1 cellular context compared by ENCODE assay signal in the genomic region with DNA sequence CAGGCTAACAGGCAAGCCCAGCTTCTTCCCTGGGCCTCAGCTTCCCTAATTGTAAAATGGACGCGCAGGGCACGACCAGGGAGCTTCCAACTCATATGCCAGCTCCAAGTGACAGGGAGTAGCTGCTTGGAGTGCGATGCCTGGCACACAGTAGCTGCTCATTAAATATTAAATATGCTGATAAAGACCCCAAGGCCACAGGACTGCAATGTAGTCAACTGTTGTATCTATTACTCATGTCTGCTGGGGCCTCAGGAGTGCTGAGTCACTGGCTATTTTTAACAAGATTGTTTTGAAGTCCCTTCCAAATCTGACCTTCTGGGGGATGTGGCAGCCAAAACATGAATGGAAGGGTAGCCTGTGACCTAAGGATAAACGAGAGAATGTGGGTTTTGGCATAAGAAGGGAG.
TF ChIP-seq lines count a peak whose summit lies in the region.

No MANE protein-coding gene starts in this region.

TF ChIP-seq in WTC11, 78 proteins besides CTCF, POLR2A, EP300 and RAD21 (continued from another document):
- TF ChIP-seq, protein P1, sequence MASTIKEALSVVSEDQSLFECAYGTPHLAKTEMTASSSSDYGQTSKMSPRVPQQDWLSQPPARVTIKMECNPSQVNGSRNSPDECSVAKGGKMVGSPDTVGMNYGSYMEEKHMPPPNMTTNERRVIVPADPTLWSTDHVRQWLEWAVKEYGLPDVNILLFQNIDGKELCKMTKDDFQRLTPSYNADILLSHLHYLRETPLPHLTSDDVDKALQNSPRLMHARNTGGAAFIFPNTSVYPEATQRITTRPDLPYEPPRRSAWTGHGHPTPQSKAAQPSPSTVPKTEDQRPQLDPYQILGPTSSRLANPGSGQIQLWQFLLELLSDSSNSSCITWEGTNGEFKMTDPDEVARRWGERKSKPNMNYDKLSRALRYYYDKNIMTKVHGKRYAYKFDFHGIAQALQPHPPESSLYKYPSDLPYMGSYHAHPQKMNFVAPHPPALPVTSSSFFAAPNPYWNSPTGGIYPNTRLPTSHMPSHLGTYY (CRISPR knock-in tag; IDR thresholded peaks at IDR 0.05), result no peak
- TF ChIP-seq ZNF263 (CRISPR knock-in tag; IDR thresholded peaks at IDR 0.05; ENCODE audit: low read depth), result no peak
- no peak for TF ChIP-seq MYBL2 (CRISPR knock-in tag; IDR thresholded peaks at IDR 0.05)
- no peak for TF ChIP-seq NR1H2 (CRISPR knock-in tag; IDR thresholded peaks at IDR 0.05)
- TF ChIP-seq, protein P2, sequence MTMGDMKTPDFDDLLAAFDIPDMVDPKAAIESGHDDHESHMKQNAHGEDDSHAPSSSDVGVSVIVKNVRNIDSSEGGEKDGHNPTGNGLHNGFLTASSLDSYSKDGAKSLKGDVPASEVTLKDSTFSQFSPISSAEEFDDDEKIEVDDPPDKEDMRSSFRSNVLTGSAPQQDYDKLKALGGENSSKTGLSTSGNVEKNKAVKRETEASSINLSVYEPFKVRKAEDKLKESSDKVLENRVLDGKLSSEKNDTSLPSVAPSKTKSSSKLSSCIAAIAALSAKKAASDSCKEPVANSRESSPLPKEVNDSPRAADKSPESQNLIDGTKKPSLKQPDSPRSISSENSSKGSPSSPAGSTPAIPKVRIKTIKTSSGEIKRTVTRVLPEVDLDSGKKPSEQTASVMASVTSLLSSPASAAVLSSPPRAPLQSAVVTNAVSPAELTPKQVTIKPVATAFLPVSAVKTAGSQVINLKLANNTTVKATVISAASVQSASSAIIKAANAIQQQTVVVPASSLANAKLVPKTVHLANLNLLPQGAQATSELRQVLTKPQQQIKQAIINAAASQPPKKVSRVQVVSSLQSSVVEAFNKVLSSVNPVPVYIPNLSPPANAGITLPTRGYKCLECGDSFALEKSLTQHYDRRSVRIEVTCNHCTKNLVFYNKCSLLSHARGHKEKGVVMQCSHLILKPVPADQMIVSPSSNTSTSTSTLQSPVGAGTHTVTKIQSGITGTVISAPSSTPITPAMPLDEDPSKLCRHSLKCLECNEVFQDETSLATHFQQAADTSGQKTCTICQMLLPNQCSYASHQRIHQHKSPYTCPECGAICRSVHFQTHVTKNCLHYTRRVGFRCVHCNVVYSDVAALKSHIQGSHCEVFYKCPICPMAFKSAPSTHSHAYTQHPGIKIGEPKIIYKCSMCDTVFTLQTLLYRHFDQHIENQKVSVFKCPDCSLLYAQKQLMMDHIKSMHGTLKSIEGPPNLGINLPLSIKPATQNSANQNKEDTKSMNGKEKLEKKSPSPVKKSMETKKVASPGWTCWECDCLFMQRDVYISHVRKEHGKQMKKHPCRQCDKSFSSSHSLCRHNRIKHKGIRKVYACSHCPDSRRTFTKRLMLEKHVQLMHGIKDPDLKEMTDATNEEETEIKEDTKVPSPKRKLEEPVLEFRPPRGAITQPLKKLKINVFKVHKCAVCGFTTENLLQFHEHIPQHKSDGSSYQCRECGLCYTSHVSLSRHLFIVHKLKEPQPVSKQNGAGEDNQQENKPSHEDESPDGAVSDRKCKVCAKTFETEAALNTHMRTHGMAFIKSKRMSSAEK (CRISPR knock-in tag; IDR thresholded peaks at IDR 0.05; ENCODE audit: borderline replicate concordance), result no peak
- TF ChIP-seq, protein P3, sequence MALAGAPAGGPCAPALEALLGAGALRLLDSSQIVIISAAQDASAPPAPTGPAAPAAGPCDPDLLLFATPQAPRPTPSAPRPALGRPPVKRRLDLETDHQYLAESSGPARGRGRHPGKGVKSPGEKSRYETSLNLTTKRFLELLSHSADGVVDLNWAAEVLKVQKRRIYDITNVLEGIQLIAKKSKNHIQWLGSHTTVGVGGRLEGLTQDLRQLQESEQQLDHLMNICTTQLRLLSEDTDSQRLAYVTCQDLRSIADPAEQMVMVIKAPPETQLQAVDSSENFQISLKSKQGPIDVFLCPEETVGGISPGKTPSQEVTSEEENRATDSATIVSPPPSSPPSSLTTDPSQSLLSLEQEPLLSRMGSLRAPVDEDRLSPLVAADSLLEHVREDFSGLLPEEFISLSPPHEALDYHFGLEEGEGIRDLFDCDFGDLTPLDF (CRISPR knock-in tag; IDR thresholded peaks at IDR 0.05), result no peak
- TF ChIP-seq, protein P4, sequence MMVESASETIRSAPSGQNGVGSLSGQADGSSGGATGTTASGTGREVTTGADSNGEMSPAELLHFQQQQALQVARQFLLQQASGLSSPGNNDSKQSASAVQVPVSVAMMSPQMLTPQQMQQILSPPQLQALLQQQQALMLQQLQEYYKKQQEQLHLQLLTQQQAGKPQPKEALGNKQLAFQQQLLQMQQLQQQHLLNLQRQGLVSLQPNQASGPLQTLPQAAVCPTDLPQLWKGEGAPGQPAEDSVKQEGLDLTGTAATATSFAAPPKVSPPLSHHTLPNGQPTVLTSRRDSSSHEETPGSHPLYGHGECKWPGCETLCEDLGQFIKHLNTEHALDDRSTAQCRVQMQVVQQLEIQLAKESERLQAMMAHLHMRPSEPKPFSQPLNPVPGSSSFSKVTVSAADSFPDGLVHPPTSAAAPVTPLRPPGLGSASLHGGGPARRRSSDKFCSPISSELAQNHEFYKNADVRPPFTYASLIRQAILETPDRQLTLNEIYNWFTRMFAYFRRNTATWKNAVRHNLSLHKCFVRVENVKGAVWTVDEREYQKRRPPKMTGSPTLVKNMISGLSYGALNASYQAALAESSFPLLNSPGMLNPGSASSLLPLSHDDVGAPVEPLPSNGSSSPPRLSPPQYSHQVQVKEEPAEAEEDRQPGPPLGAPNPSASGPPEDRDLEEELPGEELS (CRISPR knock-in tag; IDR thresholded peaks at IDR 0.05), result no peak
- TF ChIP-seq, protein P5, sequence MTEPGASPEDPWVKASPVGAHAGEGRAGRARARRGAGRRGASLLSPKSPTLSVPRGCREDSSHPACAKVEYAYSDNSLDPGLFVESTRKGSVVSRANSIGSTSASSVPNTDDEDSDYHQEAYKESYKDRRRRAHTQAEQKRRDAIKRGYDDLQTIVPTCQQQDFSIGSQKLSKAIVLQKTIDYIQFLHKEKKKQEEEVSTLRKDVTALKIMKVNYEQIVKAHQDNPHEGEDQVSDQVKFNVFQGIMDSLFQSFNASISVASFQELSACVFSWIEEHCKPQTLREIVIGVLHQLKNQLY (CRISPR knock-in tag; IDR thresholded peaks at IDR 0.05), result no peak
TF ChIP-seq in WTC11: peak in this region for 0.
